ENCODE assay signal across 2 cellular contexts in the genomic region with DNA sequence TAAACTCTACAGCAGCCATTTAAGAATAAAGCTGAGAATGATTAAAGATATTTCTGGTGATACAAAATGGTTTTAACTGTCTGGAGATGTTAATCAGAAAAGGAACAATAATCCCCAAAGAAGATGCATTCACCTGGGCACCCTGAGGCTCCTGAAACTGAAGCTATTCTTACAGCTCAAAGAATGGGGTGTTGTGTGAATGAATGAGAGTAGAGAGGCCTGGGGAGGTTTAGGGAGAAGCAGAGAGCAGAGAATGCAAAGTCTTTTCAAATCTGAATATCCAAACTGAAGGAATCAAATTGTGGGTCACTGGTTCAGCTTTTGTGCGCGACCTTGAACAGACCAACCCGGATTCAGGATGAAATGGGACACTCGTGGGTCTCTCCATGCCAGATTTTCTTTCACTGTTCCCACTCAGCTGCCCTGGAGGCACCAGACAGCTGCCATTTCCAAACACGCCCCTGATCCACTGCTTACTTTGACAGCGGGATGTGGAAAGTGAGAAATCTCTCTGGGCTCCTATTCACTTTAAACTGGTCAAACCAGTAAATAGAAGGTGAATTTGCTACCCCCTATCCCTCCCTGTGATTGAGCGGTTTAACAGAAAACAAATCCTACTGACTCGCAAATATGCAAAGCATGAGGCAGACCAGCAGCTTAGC.
TF ChIP-seq lines count a peak whose summit lies in the region.

No MANE protein-coding gene starts in this region.

TF ChIP-seq in IMR-90, 13 proteins besides CTCF, POLR2A, EP300 and RAD21:
- TF ChIP-seq RFX5 (IDR thresholded peaks at IDR 0.05; ENCODE audit: low read depth, low read length) (no peak), BHLHE40 (IDR thresholded peaks at IDR 0.05; ENCODE audit: low read depth, low read length) (no peak), CEBPB (IDR thresholded peaks at IDR 0.05; ENCODE audit: low read depth, low read length) (no peak), SMC3 (IDR thresholded peaks at IDR 0.05; ENCODE audit: low read depth, low read length) (no peak), MXI1 (IDR thresholded peaks at IDR 0.05; ENCODE audit: borderline replicate concordance, low read depth, low read length) (no peak), FOS (IDR thresholded peaks at IDR 0.05; ENCODE audit: low read depth, low read length) (no peak), RCOR1 (IDR thresholded peaks at IDR 0.05; ENCODE audit: insufficient replicate concordance, low read length) (no peak), NFE2L2 (IDR thresholded peaks at IDR 0.05; ENCODE audit: low read depth, low read length) (no peak), CHD1 (IDR thresholded peaks at IDR 0.05; ENCODE audit: low read depth, low read length) (no peak)
- TF ChIP-seq, protein P1, sequence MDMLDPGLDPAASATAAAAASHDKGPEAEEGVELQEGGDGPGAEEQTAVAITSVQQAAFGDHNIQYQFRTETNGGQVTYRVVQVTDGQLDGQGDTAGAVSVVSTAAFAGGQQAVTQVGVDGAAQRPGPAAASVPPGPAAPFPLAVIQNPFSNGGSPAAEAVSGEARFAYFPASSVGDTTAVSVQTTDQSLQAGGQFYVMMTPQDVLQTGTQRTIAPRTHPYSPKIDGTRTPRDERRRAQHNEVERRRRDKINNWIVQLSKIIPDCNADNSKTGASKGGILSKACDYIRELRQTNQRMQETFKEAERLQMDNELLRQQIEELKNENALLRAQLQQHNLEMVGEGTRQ (IDR thresholded peaks at IDR 0.05; ENCODE audit: low read depth, low read length) = no peak
- TF ChIP-seq, protein P2, sequence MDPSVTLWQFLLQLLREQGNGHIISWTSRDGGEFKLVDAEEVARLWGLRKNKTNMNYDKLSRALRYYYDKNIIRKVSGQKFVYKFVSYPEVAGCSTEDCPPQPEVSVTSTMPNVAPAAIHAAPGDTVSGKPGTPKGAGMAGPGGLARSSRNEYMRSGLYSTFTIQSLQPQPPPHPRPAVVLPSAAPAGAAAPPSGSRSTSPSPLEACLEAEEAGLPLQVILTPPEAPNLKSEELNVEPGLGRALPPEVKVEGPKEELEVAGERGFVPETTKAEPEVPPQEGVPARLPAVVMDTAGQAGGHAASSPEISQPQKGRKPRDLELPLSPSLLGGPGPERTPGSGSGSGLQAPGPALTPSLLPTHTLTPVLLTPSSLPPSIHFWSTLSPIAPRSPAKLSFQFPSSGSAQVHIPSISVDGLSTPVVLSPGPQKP (IDR thresholded peaks at IDR 0.05; ENCODE audit: borderline replicate concordance, low read depth, low read length) = no peak

TF ChIP-seq in WTC11, 78 proteins besides CTCF, POLR2A, EP300 and RAD21:
- no peak for TF ChIP-seq CREB1 (CRISPR knock-in tag; IDR thresholded peaks at IDR 0.05)
- TF ChIP-seq, protein P1 (CRISPR knock-in tag; IDR thresholded peaks at IDR 0.05) = no peak
- TF ChIP-seq, protein P3, sequence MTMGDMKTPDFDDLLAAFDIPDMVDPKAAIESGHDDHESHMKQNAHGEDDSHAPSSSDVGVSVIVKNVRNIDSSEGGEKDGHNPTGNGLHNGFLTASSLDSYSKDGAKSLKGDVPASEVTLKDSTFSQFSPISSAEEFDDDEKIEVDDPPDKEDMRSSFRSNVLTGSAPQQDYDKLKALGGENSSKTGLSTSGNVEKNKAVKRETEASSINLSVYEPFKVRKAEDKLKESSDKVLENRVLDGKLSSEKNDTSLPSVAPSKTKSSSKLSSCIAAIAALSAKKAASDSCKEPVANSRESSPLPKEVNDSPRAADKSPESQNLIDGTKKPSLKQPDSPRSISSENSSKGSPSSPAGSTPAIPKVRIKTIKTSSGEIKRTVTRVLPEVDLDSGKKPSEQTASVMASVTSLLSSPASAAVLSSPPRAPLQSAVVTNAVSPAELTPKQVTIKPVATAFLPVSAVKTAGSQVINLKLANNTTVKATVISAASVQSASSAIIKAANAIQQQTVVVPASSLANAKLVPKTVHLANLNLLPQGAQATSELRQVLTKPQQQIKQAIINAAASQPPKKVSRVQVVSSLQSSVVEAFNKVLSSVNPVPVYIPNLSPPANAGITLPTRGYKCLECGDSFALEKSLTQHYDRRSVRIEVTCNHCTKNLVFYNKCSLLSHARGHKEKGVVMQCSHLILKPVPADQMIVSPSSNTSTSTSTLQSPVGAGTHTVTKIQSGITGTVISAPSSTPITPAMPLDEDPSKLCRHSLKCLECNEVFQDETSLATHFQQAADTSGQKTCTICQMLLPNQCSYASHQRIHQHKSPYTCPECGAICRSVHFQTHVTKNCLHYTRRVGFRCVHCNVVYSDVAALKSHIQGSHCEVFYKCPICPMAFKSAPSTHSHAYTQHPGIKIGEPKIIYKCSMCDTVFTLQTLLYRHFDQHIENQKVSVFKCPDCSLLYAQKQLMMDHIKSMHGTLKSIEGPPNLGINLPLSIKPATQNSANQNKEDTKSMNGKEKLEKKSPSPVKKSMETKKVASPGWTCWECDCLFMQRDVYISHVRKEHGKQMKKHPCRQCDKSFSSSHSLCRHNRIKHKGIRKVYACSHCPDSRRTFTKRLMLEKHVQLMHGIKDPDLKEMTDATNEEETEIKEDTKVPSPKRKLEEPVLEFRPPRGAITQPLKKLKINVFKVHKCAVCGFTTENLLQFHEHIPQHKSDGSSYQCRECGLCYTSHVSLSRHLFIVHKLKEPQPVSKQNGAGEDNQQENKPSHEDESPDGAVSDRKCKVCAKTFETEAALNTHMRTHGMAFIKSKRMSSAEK (CRISPR knock-in tag; IDR thresholded peaks at IDR 0.05; ENCODE audit: borderline replicate concordance) = no peak
- TF ChIP-seq, protein P4, sequence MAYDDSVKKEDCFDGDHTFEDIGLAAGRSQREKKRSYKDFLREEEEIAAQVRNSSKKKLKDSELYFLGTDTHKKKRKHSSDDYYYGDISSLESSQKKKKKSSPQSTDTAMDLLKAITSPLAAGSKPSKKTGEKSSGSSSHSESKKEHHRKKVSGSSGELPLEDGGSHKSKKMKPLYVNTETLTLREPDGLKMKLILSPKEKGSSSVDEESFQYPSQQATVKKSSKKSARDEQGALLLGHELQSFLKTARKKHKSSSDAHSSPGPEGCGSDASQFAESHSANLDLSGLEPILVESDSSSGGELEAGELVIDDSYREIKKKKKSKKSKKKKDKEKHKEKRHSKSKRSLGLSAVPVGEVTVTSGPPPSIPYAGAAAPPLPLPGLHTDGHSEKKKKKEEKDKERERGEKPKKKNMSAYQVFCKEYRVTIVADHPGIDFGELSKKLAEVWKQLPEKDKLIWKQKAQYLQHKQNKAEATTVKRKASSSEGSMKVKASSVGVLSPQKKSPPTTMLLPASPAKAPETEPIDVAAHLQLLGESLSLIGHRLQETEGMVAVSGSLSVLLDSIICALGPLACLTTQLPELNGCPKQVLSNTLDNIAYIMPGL (CRISPR knock-in tag; IDR thresholded peaks at IDR 0.05) = no peak
- no peak for TF ChIP-seq ZNF423 (CRISPR knock-in tag; IDR thresholded peaks at IDR 0.05)
TF ChIP-seq in WTC11: peak in this region for 0.
